Comparison of ENCODE assay signal across 1 cellular context in the genomic region with DNA sequence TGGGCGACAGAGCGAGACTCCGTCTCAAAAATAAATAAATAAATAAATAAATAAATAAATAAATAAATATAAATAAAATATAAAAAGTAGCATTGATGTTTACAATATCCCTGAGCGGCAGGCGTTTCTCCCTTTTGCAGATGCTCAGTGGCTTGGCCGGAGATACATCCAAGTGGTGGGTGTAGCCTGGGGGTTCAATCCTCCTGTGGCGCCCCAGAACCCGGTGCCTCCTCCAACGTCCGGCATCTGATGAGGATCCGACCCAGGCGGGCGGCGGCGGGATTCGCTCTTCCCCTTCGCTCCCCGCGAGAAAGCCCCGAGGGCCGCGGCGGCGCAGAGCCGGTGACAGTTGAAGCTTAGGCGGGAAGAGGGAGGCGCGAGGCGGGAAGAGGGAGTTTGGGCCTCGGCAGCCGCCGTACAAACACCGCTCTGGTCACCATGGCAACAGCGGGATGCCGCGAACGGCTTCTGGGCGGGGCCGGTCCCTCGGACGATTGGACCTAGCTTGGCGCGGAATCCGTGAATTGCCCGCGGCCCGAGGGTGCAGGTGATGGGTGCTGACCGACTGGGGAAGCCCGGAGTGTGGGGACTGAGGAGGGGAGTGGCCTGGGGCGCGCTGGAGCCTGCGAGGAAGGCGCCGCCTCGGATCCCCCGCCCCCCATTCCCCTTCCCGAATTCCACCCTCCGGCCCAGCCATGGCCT.
TF ChIP-seq lines count a peak whose summit lies in the region.

No MANE protein-coding gene starts in this region.

TF ChIP-seq in WTC11, 78 proteins besides CTCF, POLR2A, EP300 and RAD21 (continued from another document and continues in another):
- TF ChIP-seq, protein P1, sequence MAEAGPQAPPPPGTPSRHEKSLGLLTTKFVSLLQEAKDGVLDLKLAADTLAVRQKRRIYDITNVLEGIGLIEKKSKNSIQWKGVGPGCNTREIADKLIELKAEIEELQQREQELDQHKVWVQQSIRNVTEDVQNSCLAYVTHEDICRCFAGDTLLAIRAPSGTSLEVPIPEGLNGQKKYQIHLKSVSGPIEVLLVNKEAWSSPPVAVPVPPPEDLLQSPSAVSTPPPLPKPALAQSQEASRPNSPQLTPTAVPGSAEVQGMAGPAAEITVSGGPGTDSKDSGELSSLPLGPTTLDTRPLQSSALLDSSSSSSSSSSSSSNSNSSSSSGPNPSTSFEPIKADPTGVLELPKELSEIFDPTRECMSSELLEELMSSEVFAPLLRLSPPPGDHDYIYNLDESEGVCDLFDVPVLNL (CRISPR knock-in tag; IDR thresholded peaks at IDR 0.05; ENCODE audit: borderline replicate concordance, low read depth) = peak; percentile 92
- peak; percentile 98 for TF ChIP-seq MAX (CRISPR knock-in tag; IDR thresholded peaks at IDR 0.05)
- TF ChIP-seq SP1 (CRISPR knock-in tag; conservative IDR thresholded peaks at IDR 0.05) = peak; percentile 84; the same call in 1 of the 2 replicates
- TF ChIP-seq TCF7 (CRISPR knock-in tag; IDR thresholded peaks at IDR 0.05; ENCODE audit: low read depth) = 0 out of 2 replicates have a peak, but pooled peaks have one; percentile 19
- TF ChIP-seq E2F1 (CRISPR knock-in tag; IDR thresholded peaks at IDR 0.05) = peak; percentile 86
- peak; percentile 50; the same call in 1 of the 2 replicates for TF ChIP-seq FOXP1 (CRISPR knock-in tag; IDR thresholded peaks at IDR 0.05; ENCODE audit: borderline replicate concordance)
- TF ChIP-seq IRF1 (CRISPR knock-in tag; IDR thresholded peaks at IDR 0.05) = peak; percentile 47; the same call in 1 of the 2 replicates
- TF ChIP-seq HMGA2 (CRISPR knock-in tag; IDR thresholded peaks at IDR 0.05) = peak; percentile 52; the same call in 1 of the 2 replicates
- TF ChIP-seq SMAD4 (CRISPR knock-in tag; IDR thresholded peaks at IDR 0.05) = no peak
- TF ChIP-seq ZNF263 (CRISPR knock-in tag; IDR thresholded peaks at IDR 0.05; ENCODE audit: low read depth) = peak; percentile 43; the same call in 1 of the 2 replicates
- TF ChIP-seq, protein P2, sequence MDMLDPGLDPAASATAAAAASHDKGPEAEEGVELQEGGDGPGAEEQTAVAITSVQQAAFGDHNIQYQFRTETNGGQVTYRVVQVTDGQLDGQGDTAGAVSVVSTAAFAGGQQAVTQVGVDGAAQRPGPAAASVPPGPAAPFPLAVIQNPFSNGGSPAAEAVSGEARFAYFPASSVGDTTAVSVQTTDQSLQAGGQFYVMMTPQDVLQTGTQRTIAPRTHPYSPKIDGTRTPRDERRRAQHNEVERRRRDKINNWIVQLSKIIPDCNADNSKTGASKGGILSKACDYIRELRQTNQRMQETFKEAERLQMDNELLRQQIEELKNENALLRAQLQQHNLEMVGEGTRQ (CRISPR knock-in tag; IDR thresholded peaks at IDR 0.05) = no peak
- TF ChIP-seq AFF4 (CRISPR knock-in tag; IDR thresholded peaks at IDR 0.05; ENCODE audit: borderline replicate concordance) = no peak
- TF ChIP-seq ZNF396 (CRISPR knock-in tag; IDR thresholded peaks at IDR 0.05; ENCODE audit: borderline replicate concordance) = no peak
- TF ChIP-seq JUN (CRISPR knock-in tag; IDR thresholded peaks at IDR 0.05) = peak; percentile 23; the same call in 1 of the 2 replicates
- TF ChIP-seq ESRRA (CRISPR knock-in tag; IDR thresholded peaks at IDR 0.05; ENCODE audit: borderline replicate concordance) = 0 out of 2 replicates have a peak, but pooled peaks have one; percentile 63
- no peak for TF ChIP-seq RORB (CRISPR knock-in tag; IDR thresholded peaks at IDR 0.05)
- TF ChIP-seq ARID4B (CRISPR knock-in tag; IDR thresholded peaks at IDR 0.05; ENCODE audit: borderline replicate concordance) = peak; percentile 93
- TF ChIP-seq, protein P3, sequence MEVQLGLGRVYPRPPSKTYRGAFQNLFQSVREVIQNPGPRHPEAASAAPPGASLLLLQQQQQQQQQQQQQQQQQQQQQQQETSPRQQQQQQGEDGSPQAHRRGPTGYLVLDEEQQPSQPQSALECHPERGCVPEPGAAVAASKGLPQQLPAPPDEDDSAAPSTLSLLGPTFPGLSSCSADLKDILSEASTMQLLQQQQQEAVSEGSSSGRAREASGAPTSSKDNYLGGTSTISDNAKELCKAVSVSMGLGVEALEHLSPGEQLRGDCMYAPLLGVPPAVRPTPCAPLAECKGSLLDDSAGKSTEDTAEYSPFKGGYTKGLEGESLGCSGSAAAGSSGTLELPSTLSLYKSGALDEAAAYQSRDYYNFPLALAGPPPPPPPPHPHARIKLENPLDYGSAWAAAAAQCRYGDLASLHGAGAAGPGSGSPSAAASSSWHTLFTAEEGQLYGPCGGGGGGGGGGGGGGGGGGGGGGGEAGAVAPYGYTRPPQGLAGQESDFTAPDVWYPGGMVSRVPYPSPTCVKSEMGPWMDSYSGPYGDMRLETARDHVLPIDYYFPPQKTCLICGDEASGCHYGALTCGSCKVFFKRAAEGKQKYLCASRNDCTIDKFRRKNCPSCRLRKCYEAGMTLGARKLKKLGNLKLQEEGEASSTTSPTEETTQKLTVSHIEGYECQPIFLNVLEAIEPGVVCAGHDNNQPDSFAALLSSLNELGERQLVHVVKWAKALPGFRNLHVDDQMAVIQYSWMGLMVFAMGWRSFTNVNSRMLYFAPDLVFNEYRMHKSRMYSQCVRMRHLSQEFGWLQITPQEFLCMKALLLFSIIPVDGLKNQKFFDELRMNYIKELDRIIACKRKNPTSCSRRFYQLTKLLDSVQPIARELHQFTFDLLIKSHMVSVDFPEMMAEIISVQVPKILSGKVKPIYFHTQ (CRISPR knock-in tag; IDR thresholded peaks at IDR 0.05) = no peak
- TF ChIP-seq GTF2I (CRISPR knock-in tag; conservative IDR thresholded peaks at IDR 0.05) = no peak
- TF ChIP-seq GABPB1 (CRISPR knock-in tag; IDR thresholded peaks at IDR 0.05) = peak; percentile 82
- no peak; the same call in 1 of the 2 replicates for TF ChIP-seq ELF4 (CRISPR knock-in tag; IDR thresholded peaks at IDR 0.05; ENCODE audit: low read depth)
- no peak for TF ChIP-seq ZNF219 (CRISPR knock-in tag; IDR thresholded peaks at IDR 0.05; ENCODE audit: borderline replicate concordance)
- TF ChIP-seq CBFB (CRISPR knock-in tag; IDR thresholded peaks at IDR 0.05; ENCODE audit: low read depth) = no peak
- TF ChIP-seq, protein P4, sequence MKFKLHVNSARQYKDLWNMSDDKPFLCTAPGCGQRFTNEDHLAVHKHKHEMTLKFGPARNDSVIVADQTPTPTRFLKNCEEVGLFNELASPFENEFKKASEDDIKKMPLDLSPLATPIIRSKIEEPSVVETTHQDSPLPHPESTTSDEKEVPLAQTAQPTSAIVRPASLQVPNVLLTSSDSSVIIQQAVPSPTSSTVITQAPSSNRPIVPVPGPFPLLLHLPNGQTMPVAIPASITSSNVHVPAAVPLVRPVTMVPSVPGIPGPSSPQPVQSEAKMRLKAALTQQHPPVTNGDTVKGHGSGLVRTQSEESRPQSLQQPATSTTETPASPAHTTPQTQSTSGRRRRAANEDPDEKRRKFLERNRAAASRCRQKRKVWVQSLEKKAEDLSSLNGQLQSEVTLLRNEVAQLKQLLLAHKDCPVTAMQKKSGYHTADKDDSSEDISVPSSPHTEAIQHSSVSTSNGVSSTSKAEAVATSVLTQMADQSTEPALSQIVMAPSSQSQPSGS (CRISPR knock-in tag; IDR thresholded peaks at IDR 0.05; ENCODE audit: borderline replicate concordance, low read depth) = no peak
- TF ChIP-seq ZNF232 (CRISPR knock-in tag; IDR thresholded peaks at IDR 0.05) = peak; percentile 83
- no peak for TF ChIP-seq ZNF423 (CRISPR knock-in tag; IDR thresholded peaks at IDR 0.05)
- peak; percentile 100 for TF ChIP-seq E2F5 (CRISPR knock-in tag; IDR thresholded peaks at IDR 0.05)
- TF ChIP-seq JAZF1 (CRISPR knock-in tag; IDR thresholded peaks at IDR 0.05) = no peak
- TF ChIP-seq TEAD4 (CRISPR knock-in tag; IDR thresholded peaks at IDR 0.05) = 0 out of 2 replicates have a peak, but pooled peaks have one; percentile 23
- peak; percentile 82; the same call in 1 of the 2 replicates for TF ChIP-seq PREB (CRISPR knock-in tag; IDR thresholded peaks at IDR 0.05; ENCODE audit: borderline replicate concordance)
- peak; percentile 76; the same call in 1 of the 2 replicates for TF ChIP-seq CREB1 (CRISPR knock-in tag; IDR thresholded peaks at IDR 0.05)
- no peak for TF ChIP-seq IRF2 (CRISPR knock-in tag; IDR thresholded peaks at IDR 0.05; ENCODE audit: borderline replicate concordance, low read depth)
